In genomic region chr10:33897255-33897893, GRCh38 we compare ENCODE assay signal across 11 cellular contexts.
A peak's percentile ranks its signal among the peaks of the same experiment; 100 is the strongest.
DNase-seq lines count a peak whose midpoint lies in the region; ATAC-seq, FAIRE-seq and TF ChIP-seq lines count a peak whose summit lies in the region.
"Had no signal": no experiment of that assay in that cellular context is flagged by ENCODE, and none has a peak within 500 bp of the region (broad histone marks: within the 10 kb centered on the region; RNA-seq: fewer than 3 reads in every experiment).

No MANE protein-coding gene starts in this region.

- no peak for ATAC-seq in A549
- peak; percentile 96 for ATAC-seq in RWPE2 (ENCODE audit: low read depth)
- ATAC-seq in omental fat pad (ENCODE audit: low FRiP score), result no peak

- no peaks in the 10 kb centered on the region for H3K79me2 ChIP-seq in hepatocyte

- no peaks in the 10 kb centered on the region for H3K9me2 ChIP-seq in hepatocyte (replicated peaks; ENCODE audit: insufficient read depth)

- FAIRE-seq in A549 (lab: Jason Lieb, UNC), result no peak
- FAIRE-seq: pancreas had no signal

- H3K36me3 ChIP-seq in RWPE2 (ENCODE audit: low read depth) (no peaks in the 10 kb centered on the region), hepatocyte (replicated peaks; ENCODE audit: insufficient read depth, low read depth) (no peaks in the 10 kb centered on the region)
- H3K36me3 ChIP-seq: pancreas had no signal

- H4K20me1 ChIP-seq in hepatocyte (ENCODE audit: insufficient read depth, poor library complexity, severe bottlenecking), result no peaks in the 10 kb centered on the region

- TF ChIP-seq POLR2A in A549 (IDR thresholded peaks at IDR 0.05; ENCODE audit: low read length), result no peak

- no peak overlapping the region for H3K4me2 ChIP-seq in A549
- H3K4me2 ChIP-seq in hepatocyte, result no peak overlapping the region

- H3K27ac ChIP-seq in A549 (no peak overlapping the region), RWPE2 (ENCODE audit: poor library complexity, severe bottlenecking) (peak overlapping the region; percentile 80), hepatocyte (no peak overlapping the region), coronary artery (no peak overlapping the region)
- H3K27ac ChIP-seq: pancreas had no signal

- DNase-seq in A549 (ENCODE audit: low read depth in 1 of 2, low spot score in 1 of 2) (no peak), HCEC 1CT (peak; percentile 24), RWPE2 (ENCODE audit: low spot score) (peak; percentile 91), fibroblast of the aortic adventitia (ENCODE audit: low read depth) (peak; percentile 85), GM20000 (ENCODE audit: low spot score) (no peak), omental fat pad (ENCODE audit: low spot score) (no peak), hepatocyte (ENCODE audit: low spot score) (no peak), coronary artery (ENCODE audit: low spot score) (no peak)
- DNase-seq: ACHN; activated CD4-positive, alpha-beta T cell treated with anti-CD3 and anti-CD28 coated beads, Interleukin-2, amount 50 U/mL, for 4 hours; pancreas had no signal

- no peak for TF ChIP-seq EP300 in A549 (IDR thresholded peaks at IDR 0.05)

- H3K4me3 ChIP-seq in A549, result no peak overlapping the region
- no peak overlapping the region for H3K4me3 ChIP-seq in RWPE2 (ENCODE audit: severe bottlenecking)
- H3K4me3 ChIP-seq in fibroblast of the aortic adventitia (ENCODE audit: low read depth, low read length), result no peak overlapping the region
- no peak overlapping the region for H3K4me3 ChIP-seq in hepatocyte
- H3K4me3 ChIP-seq in coronary artery, result no peak overlapping the region
- H3K4me3 ChIP-seq: pancreas had no signal

- H3K4me1 ChIP-seq in A549, result peaks cover 3% of the 10 kb centered on the region; the same call in 1 of the 3 replicates
- H3K4me1 ChIP-seq in RWPE2 (ENCODE audit: insufficient read depth, poor library complexity, severe bottlenecking), result peaks cover 46% of the 10 kb centered on the region
- H3K4me1 ChIP-seq in hepatocyte (ENCODE audit: insufficient read depth), result peaks cover 5% of the 10 kb centered on the region

- 60% methylated on average over 6 of the region's 6 CpGs for WGBS in A549 (ENCODE audit: missing lambda C conversion rate)
- WGBS in hepatocyte (ENCODE audit: low lambda C conversion rate, missing lambda C conversion rate), result 70% methylated on average over 6 of the region's 6 CpGs

- no peak for TF ChIP-seq CTCF in A549 (IDR thresholded peaks at IDR 0.05)
- no peak for TF ChIP-seq CTCF in RWPE2 (IDR thresholded peaks at IDR 0.05; ENCODE audit: poor library complexity, severe bottlenecking)
- TF ChIP-seq CTCF in fibroblast of the aortic adventitia (IDR thresholded peaks at IDR 0.05; ENCODE audit: insufficient read depth, low read length), result no peak
- no peak for TF ChIP-seq CTCF in GM20000 (IDR thresholded peaks at IDR 0.05; ENCODE audit: extremely low read depth, missing control alignments)
- TF ChIP-seq CTCF in omental fat pad (IDR thresholded peaks at IDR 0.05), result no peak
- TF ChIP-seq CTCF in hepatocyte (IDR thresholded peaks at IDR 0.05; ENCODE audit: poor library complexity), result no peak
- no peak for TF ChIP-seq CTCF in coronary artery (IDR thresholded peaks at IDR 0.05)

- H3K9me3 ChIP-seq in A549, result peaks cover 3% of the 10 kb centered on the region; the same call in 1 of the 3 replicates
- H3K9me3 ChIP-seq in RWPE2 (ENCODE audit: severe bottlenecking), result no peaks in the 10 kb centered on the region
- H3K9me3 ChIP-seq in hepatocyte (ENCODE audit: low read depth), result no peaks in the 10 kb centered on the region
- H3K9me3 ChIP-seq: pancreas had no signal

- H3K27me3 ChIP-seq in RWPE2 (ENCODE audit: insufficient read depth, poor library complexity, severe bottlenecking) (no peaks in the 10 kb centered on the region), hepatocyte (no peaks in the 10 kb centered on the region)
- H3K27me3 ChIP-seq: pancreas had no signal

- POLR2A ChIA-PET in A549 (lab: Yijun Ruan, JAX), result no interaction called here

- no peak for TF ChIP-seq RAD21 in A549 (conservative IDR thresholded peaks at IDR 0.05 in 1 of 2, IDR thresholded peaks at IDR 0.05 in 1 of 2)

- CTCF ChIA-PET in A549 (lab: Yijun Ruan, JAX), result no interaction called here

- no peak overlapping the region for H2AFZ ChIP-seq in hepatocyte

TF ChIP-seq in A549, 52 proteins besides CTCF, POLR2A, EP300 and RAD21:
- TF ChIP-seq EHMT2 (IDR thresholded peaks at IDR 0.05; ENCODE audit: low read depth), result no peak
- TF ChIP-seq ELK1 (IDR thresholded peaks at IDR 0.05; ENCODE audit: low read depth, low read length), result no peak
- TF ChIP-seq MAFK (IDR thresholded peaks at IDR 0.05; ENCODE audit: partially characterized antibody), result peak; percentile 81

Comparison
In these comparisons a context has a peak if more than half of its experiments do, and no peak if none do; other contexts are left out.
1. DNase-seq: peak in HCEC 1CT (single experiment), RWPE2 (single experiment) and fibroblast of the aortic adventitia (single experiment); none in A549 (0 of 2), GM20000 (single experiment), omental fat pad (single experiment), hepatocyte (single experiment) and coronary artery (single experiment).